Comparison of ENCODE assay signal across 8 cellular contexts in genomic region chr3:149273096-149273751, GRCh38. TPM values are rescaled to one million over a fixed set of nuclear protein-coding genes. Genes with fewer than 3 reads are reported as not detected.
DNase-seq lines count a peak whose midpoint lies in the region; ATAC-seq and TF ChIP-seq lines count a peak whose summit lies in the region.

No MANE protein-coding gene starts in this region.

- in situ Hi-C loops in Caki2 (cut with HindIII; ENCODE audit: low pct_unique_long_range_greater_than_20kb, low sequenced_read_pairs), result no loop called here

- H3K4me1 Mint-ChIP-seq in natural killer cell, result peaks cover 14 to 22% of the 10 kb centered on the region in 2 donors

- peak; percentile 75 for ATAC-seq in GM18868 (IDR thresholded peaks at IDR 0.05; ENCODE audit: unreplicated experiment)
- ATAC-seq in HG03095 (IDR thresholded peaks at IDR 0.05; ENCODE audit: unreplicated experiment), result peak; percentile 83
- ATAC-seq in natural killer cell, result peak; percentile 77 to 86 (median 81)

- H3K27ac Mint-ChIP-seq in natural killer cell, result no peak overlapping the region

- DNase-seq in Caki2 (ENCODE audit: low read depth) (peak; percentile 70), NCI-H187 treated with DMSO at 0.1 percent for 48 hours (lab: John Stamatoyannopoulos, UW) (peak; percentile 15), SW480 (ENCODE audit: low spot score) (peak; percentile 85), fibroblast of gingiva (ENCODE audit: low read depth) (peak; percentile 81), natural killer cell (no peak), OCI-M2 (lab: John Stamatoyannopoulos, UW; ENCODE audit: unreplicated experiment) (no peak)

- H3K9me3 Mint-ChIP-seq in natural killer cell, result no peaks in the 10 kb centered on the region

- intact Hi-C loops in natural killer cell (cut with micrococcal nuclease), result loop anchor here (1.0 kb wide), 3 partner anchors 153 to 412 kb away; no protein-coding TSS in a partner anchor

- TF ChIP-seq CTCF in natural killer cell (IDR thresholded peaks at IDR 0.05), result peak; percentile 98

- no peak overlapping the region for H3K4me3 Mint-ChIP-seq in natural killer cell

- peaks cover 0 to 3% of the 10 kb centered on the region in 2 donors for H3K27me3 Mint-ChIP-seq in natural killer cell (ENCODE audit: low read depth in 2 of 2)

- no peaks in the 10 kb centered on the region for H3K36me3 Mint-ChIP-seq in natural killer cell

RNA-seq across cellular contexts. Expression of gene CP, which starts 51.6 kb away (rescaled TPM):
- 10.9 and 30.7 TPM in 2 replicates for total RNA-seq in Caki2 (2014; rRNA removed; shearing (Covaris generic); ENCODE audit: low replicate concordance)
- total RNA-seq in natural killer cell, result not detected

Comparison
In these comparisons a context has a peak if more than half of its experiments do, and no peak if none do; other contexts are left out.
1. DNase-seq: peak in Caki2 (single experiment), NCI-H187 treated with DMSO at 0.1 percent for 48 hours (single experiment), SW480 (single experiment) and fibroblast of gingiva (single experiment); none in natural killer cell (single experiment) and OCI-M2 (single experiment).
2. RNA of gene CP, which starts 51.6 kb away (total RNA-seq): 10.9 to 30.7 TPM in Caki2; not detected in natural killer cell; every median in the first group is over 10 times any median in the second.
3. Peak in every context shown above with its lines, with median percentiles within 50 percentile points of each other: ATAC-seq.